Comparison of ENCODE assay signal across 8 cellular contexts in the genomic region with DNA sequence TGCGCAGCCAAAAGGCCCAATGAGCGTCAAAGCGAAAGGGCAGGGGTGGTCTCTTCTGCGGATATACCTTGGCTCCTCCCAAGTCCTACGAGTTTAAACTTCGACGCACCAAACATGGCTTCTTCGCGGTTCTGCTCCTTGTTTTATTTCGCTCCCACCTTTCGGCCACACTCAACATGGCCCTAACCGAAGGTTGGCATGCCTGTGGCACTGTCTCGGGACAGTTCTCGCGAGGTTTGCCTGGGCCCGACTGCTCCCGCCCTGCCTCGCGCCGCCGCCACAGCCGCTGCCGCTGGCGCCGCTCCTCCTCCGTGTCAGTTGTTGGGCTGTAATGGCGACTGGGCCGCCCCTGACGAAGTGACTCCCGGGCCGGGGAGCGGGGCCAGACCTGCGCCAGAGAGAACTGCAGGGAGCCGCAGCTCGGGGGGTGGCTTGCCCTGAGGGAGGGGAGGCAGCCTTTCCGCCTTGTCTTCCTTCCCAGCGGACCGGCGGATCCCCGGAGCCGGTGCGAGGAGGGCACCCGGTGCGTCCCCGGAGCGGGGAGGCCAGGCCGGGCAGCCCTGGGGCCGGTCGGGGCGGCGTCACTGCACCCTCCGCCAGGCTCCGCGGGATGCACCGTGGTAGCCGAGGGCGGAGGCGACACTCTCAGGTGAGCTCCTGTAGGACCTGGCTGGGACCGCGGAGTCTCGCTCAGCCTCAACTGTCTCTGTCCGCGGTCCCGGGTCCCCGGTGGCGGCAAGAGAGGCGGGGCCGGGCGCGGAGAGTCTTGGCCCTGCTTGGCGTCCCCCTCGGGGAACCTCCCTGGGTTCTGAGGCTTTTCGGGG. TPM values are rescaled to one million over a fixed set of nuclear protein-coding genes. Genes with fewer than 3 reads are reported as not detected.
DNase-seq lines count a peak whose midpoint lies in the region; ATAC-seq, FAIRE-seq and TF ChIP-seq lines count a peak whose summit lies in the region.

A gene with protein sequence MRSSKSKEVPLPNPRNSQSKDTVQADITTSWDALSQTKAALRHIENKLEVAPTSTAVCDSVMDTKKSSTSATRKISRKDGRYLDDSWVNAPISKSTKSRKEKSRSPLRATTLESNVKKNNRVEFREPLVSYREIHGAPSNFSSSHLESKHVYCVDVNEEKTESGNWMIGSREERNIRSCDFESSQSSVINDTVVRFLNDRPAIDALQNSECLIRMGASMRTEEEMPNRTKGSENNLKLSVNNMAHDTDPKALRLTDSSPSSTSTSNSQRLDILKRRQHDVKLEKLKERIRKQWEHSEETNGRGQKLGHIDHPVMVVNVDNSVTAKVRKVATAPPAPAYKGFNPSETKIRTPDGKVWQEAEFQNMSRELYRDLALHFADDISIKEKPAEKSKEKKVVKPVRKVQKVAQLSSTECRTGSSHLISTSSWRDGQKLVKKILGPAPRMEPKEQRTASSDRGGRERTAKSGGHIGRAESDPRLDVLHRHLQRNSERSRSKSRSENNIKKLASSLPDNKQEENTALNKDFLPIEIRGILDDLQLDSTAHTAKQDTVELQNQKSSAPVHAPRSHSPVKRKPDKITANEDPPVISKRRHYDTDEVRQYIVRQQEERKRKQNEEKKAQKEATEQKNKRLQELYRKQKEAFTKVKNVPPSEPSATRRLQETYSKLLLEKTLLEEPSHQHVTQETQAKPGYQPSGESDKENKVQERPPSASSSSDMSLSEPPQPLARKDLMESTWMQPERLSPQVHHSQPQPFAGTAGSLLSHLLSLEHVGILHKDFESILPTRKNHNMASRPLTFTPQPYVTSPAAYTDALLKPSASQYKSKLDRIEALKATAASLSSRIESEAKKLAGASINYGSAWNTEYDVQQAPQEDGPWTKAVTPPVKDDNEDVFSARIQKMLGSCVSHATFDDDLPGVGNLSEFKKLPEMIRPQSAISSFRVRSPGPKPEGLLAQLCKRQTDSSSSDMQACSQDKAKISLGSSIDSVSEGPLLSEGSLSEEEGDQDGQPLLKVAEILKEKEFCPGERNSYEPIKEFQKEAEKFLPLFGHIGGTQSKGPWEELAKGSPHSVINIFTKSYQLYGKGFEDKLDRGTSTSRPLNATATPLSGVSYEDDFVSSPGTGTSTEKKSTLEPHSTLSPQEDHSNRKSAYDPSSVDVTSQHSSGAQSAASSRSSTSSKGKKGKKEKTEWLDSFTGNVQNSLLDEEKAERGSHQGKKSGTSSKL (N-terminal part only) (plus strand): TSS at position 317 of the 824 bp plus-strand sequence. CDS start 31,372 bp downstream, outside the sequence.

- peak; percentile 13 for FAIRE-seq in bronchial epithelial cell (lab: Jason Lieb, UNC)

- peak within 1 kb of the TSS; percentile 95 for H3K4me3 ChIP-seq in AG04449 (ENCODE audit: low read depth, low read length)
- peak within 1 kb of the TSS; percentile 94 for H3K4me3 ChIP-seq in WI38 (ENCODE audit: low read depth, low read length)
- peak within 1 kb of the TSS; percentile 78 for H3K4me3 ChIP-seq in bronchial epithelial cell (ENCODE audit: low read depth, low read length)
- H3K4me3 ChIP-seq in iPS-20b (ENCODE audit: low read length) = peak within 1 kb of the TSS; percentile 86
- peak within 1 kb of the TSS; percentile 84 to 99 (median 90) for H3K4me3 ChIP-seq in skin epidermis

- no peaks in the 10 kb centered on the region for H3K9me3 ChIP-seq in iPS-20b (ENCODE audit: insufficient read depth, low read depth, low read length)

- ATAC-seq in GM18907 (IDR thresholded peaks at IDR 0.05; ENCODE audit: unreplicated experiment) (peak; percentile 95), HG03159 (IDR thresholded peaks at IDR 0.05; ENCODE audit: unreplicated experiment) (peak; percentile 89)

- H3K27ac ChIP-seq in iPS-20b (ENCODE audit: low read length) = peak within 1 kb of the TSS; percentile 35
- H3K27ac ChIP-seq in skin epidermis = peak within 1 kb of the TSS; percentile 91 to 99 (median 96)

- TF ChIP-seq CTCF in AG04449 (IDR thresholded peaks at IDR 0.05; ENCODE audit: insufficient read depth, low read length, missing control alignments) (no peak), WI38 (IDR thresholded peaks at IDR 0.05; ENCODE audit: low read depth, low read length) (no peak), bronchial epithelial cell (IDR thresholded peaks at IDR 0.05; ENCODE audit: insufficient read depth, low read length, severe bottlenecking) (no peak)

- H3K36me3 ChIP-seq in bronchial epithelial cell (ENCODE audit: control insufficient read depth, insufficient read depth, low read length) (no peaks in the 10 kb centered on the region), iPS-20b (ENCODE audit: insufficient read depth, low read depth, low read length) (no peaks in the 10 kb centered on the region)

- peaks cover 8% of the 10 kb centered on the region; the same call in 1 of the 2 replicates for H3K4me1 ChIP-seq in iPS-20b (ENCODE audit: insufficient read depth, low read length)

- POLR2A ChIA-PET in AG04449 (lab: Yijun Ruan, JAX) = interaction anchor here (0.7 to 0.9 kb wide), 2 partner anchors 15 to 71 kb away, joined by 3 read pairs; no protein-coding TSS in a partner anchor

- peak within 1 kb of the TSS; percentile 87 for H3K9ac ChIP-seq in iPS-20b (ENCODE audit: low read depth, low read length)

- DNase-seq in AG04449 (ENCODE audit: low read depth, low spot score) = peak; percentile 96
- peak; percentile 98 for DNase-seq in NCI-H2227 treated with DMSO at 0.1 percent for 48 hours (lab: John Stamatoyannopoulos, UW)
- DNase-seq in bronchial epithelial cell (ENCODE audit: low read depth) = peak; percentile 98

- H3K27me3 ChIP-seq in bronchial epithelial cell (ENCODE audit: control insufficient read depth, insufficient read depth, low read length) = no peaks in the 10 kb centered on the region
- H3K27me3 ChIP-seq in iPS-20b (ENCODE audit: insufficient read depth, low read length) = no peaks in the 10 kb centered on the region

- CTCF ChIA-PET in AG04449 (lab: Yijun Ruan, JAX) = interaction anchor here (0.7 kb wide), 1 partner anchor 14 kb away, joined by 3 read pairs; no protein-coding TSS in a partner anchor

RNA-seq across cellular contexts. Expression of the gene that starts here (rescaled TPM):
- total RNA-seq in bronchial epithelial cell = 31.1 and 39.6 TPM in 2 replicates

Comparison
In these comparisons a context has a peak if more than half of its experiments do, and no peak if none do; other contexts are left out.
1. Peak in every context shown above with its lines: DNase-seq, ATAC-seq, H3K4me3 ChIP-seq and H3K27ac ChIP-seq.